17 cellular contexts compared by ENCODE assay signal in genomic region chr7:137923380-137923779, GRCh38.
DNase-seq lines count a peak whose midpoint lies in the region; ATAC-seq and TF ChIP-seq lines count a peak whose summit lies in the region.
"Had no signal": no experiment of that assay in that cellular context is flagged by ENCODE, and none has a peak within 500 bp of the region (broad histone marks: within the 10 kb centered on the region; RNA-seq: fewer than 3 reads in every experiment).

No MANE protein-coding gene starts in this region.

- H3K27ac Mint-ChIP-seq in WTC11: peak overlapping the region; percentile 4; the same call in 1 of the 2 replicates
- H3K27ac Mint-ChIP-seq: activated naive CD8-positive, alpha-beta T cell had no signal

- no peaks in the 10 kb centered on the region; the same call in 1 of the 2 replicates for H3K9me3 ChIP-seq in AG04450 (ENCODE audit: control insufficient read depth, insufficient read depth, low read length)
- H3K9me3 ChIP-seq: ovary had no signal

- CTCF ChIA-PET in AG04450 (lab: Charles Lee): interaction anchor here (0.5 to 3.0 kb wide), 4 partner anchors 14 to 85 kb away, joined by 5 to 15 read pairs (median 6); partner anchors contain the start of gene CREB3L2
- CTCF ChIA-PET in WTC11 (lab: Charles Lee): no interaction called here

- no peak overlapping the region for H3K4me3 ChIP-seq in AG04450 (ENCODE audit: low read depth, low read length)
- H3K4me3 ChIP-seq: lung, ovary had no signal

- ATAC-seq in WTC11 (no peak), GM19035 (IDR thresholded peaks at IDR 0.05; ENCODE audit: unreplicated experiment) (no peak)

- no peak for DNase-seq in AG04450 (ENCODE audit: low read depth, low spot score)
- DNase-seq in GM04503 (ENCODE audit: low read depth): peak; percentile 64
- no peak for DNase-seq in WTC11 (ENCODE audit: low spot score)
- DNase-seq in glomerular visceral epithelial cell (ENCODE audit: extremely low spot score): peak; percentile 73
- DNase-seq in DMS 273 (lab: John Stamatoyannopoulos, UW; ENCODE audit: unreplicated experiment): no peak
- DNase-seq in NCI-H1105 (lab: John Stamatoyannopoulos, UW): no peak
- no peak for DNase-seq in iPS-NIHi11 (ENCODE audit: low spot score)
- DNase-seq: activated CD4-positive, alpha-beta T cell treated with anti-CD3 and anti-CD28 coated beads, Interleukin-2, amount 50 U/mL, for 1 hour; COR-L47; GOT3; hippocampal formation; NCI-H1417 treated with DMSO at 0.1 percent for 48 hours; ovary; stimulated activated naive CD4-positive, alpha-beta T cell had no signal

- no peak overlapping the region for H3K4me3 Mint-ChIP-seq in WTC11
- H3K4me3 Mint-ChIP-seq: activated naive CD8-positive, alpha-beta T cell had no signal

- no peaks in the 10 kb centered on the region for H3K27me3 Mint-ChIP-seq in WTC11 (ENCODE audit: low read depth)
- H3K27me3 Mint-ChIP-seq: activated naive CD8-positive, alpha-beta T cell had no signal

- H3K4me1 Mint-ChIP-seq in WTC11: peaks cover 36% of the 10 kb centered on the region

- peaks cover 8% of the 10 kb centered on the region for H3K9me3 Mint-ChIP-seq in WTC11

- POLR2A ChIA-PET in AG04450 (lab: Yijun Ruan, JAX): interaction anchor here (1.5 kb wide), 2 partner anchors 67 to 69 kb away, joined by 4 to 5 read pairs; no protein-coding TSS in a partner anchor
- POLR2A ChIA-PET in WTC11 (lab: Charles Lee): no interaction called here

- TF ChIP-seq CTCF in AG04450 (IDR thresholded peaks at IDR 0.05; ENCODE audit: low read depth, low read length) (no peak), WTC11 (IDR thresholded peaks at IDR 0.05) (no peak)

- H3K36me3 Mint-ChIP-seq in WTC11: peaks cover 55% of the 10 kb centered on the region

- H3K27ac ChIP-seq in AG04450 (ENCODE audit: low read depth, low read length): peak overlapping the region; percentile 47
- H3K27ac ChIP-seq: ovary had no signal

- H3K27me3 ChIP-seq in AG04450 (ENCODE audit: control insufficient read depth, insufficient read depth, low read length): no peaks in the 10 kb centered on the region
- H3K27me3 ChIP-seq: ovary had no signal

TF ChIP-seq in WTC11, 78 proteins besides CTCF, POLR2A, EP300 and RAD21:
- TF ChIP-seq CREM (CRISPR knock-in tag; IDR thresholded peaks at IDR 0.05) (no peak), ATF1 (CRISPR knock-in tag; IDR thresholded peaks at IDR 0.05) (no peak), ZNF416 (CRISPR knock-in tag; IDR thresholded peaks at IDR 0.05) (no peak)

Comparison
In these comparisons a context has a peak if more than half of its experiments do, and no peak if none do; other contexts are left out.
1. DNase-seq: peak in GM04503 (single experiment) and glomerular visceral epithelial cell (single experiment); none in AG04450 (single experiment), WTC11 (single experiment), DMS 273 (single experiment), NCI-H1105 (single experiment) and iPS-NIHi11 (single experiment).